ENCODE assay signal across 8 cellular contexts in genomic region chr10:31928531-31929259, GRCh38. TPM values are rescaled to one million over a fixed set of nuclear protein-coding genes. Genes with fewer than 3 reads are reported as not detected.
DNase-seq lines count a peak whose midpoint lies in the region; ATAC-seq and TF ChIP-seq lines count a peak whose summit lies in the region.

ARHGAP12 (minus strand) TSS chr10:31928831; CDS start chr10:31908855, 19,976 bp downstream.

- H3K36me3 Mint-ChIP-seq in endothelial cell (ENCODE audit: low read depth, unreplicated experiment) = no peaks in the 10 kb centered on the region
- H3K36me3 Mint-ChIP-seq in mesothelial cell of epicardium = no peaks in the 10 kb centered on the region

- peaks cover 10% of the 10 kb centered on the region for H3K27me3 Mint-ChIP-seq in endothelial cell (ENCODE audit: unreplicated experiment)
- no peaks in the 10 kb centered on the region for H3K27me3 Mint-ChIP-seq in mesothelial cell of epicardium (ENCODE audit: low read depth)

- TF ChIP-seq POLR2A in GM19193 (IDR thresholded peaks at IDR 0.05; ENCODE audit: extremely low read depth, insufficient read depth, insufficient read length) = peak; percentile 81

- H3K27ac Mint-ChIP-seq in endothelial cell (ENCODE audit: unreplicated experiment) (peak within 1 kb of the TSS; percentile 94), mesothelial cell of epicardium (peak within 1 kb of the TSS; percentile 97)

- no peak for TF ChIP-seq CTCF in endothelial cell (IDR thresholded peaks at IDR 0.05; ENCODE audit: unreplicated experiment)
- no peak for TF ChIP-seq CTCF in mesothelial cell of epicardium (IDR thresholded peaks at IDR 0.05; ENCODE audit: unreplicated experiment)

- H3K4me1 Mint-ChIP-seq in endothelial cell (ENCODE audit: unreplicated experiment) (peaks cover 22% of the 10 kb centered on the region), mesothelial cell of epicardium (peaks cover 36% of the 10 kb centered on the region)

- no peaks in the 10 kb centered on the region for H3K9me3 Mint-ChIP-seq in endothelial cell (ENCODE audit: unreplicated experiment)
- no peaks in the 10 kb centered on the region for H3K9me3 Mint-ChIP-seq in mesothelial cell of epicardium

- peak; percentile 41 to 94 (median 86) for DNase-seq in C1 segment of cervical spinal cord (lab: John Stamatoyannopoulos, UW)
- DNase-seq in NK-92 treated with Interleukin-12 subunit alpha and Interleukin-12 subunit beta, amount 100 ng/mL, for 24 hours (lab: John Stamatoyannopoulos, UW) = peak; percentile 13
- peak; percentile 92 for DNase-seq in activated CD8-positive, alpha-beta memory T cell treated with anti-CD3 and anti-CD28 coated beads, Interleukin-2, amount 50 U/mL, for 48 hours
- peak; percentile 95 for DNase-seq in endothelial cell (ENCODE audit: low spot score)
- peak; percentile 80 to 94 for DNase-seq in mesothelial cell of epicardium (ENCODE audit: low spot score in 2 of 2, unreplicated experiment in 2 of 2)
- DNase-seq in stimulated activated CD8-positive, alpha-beta memory T cell treated with anti-CD3 and anti-CD28 coated beads, Interleukin-15, amount 100 ng/mL, for 24 hours (ENCODE audit: low read depth) = peak; percentile 79

- H3K4me3 Mint-ChIP-seq in endothelial cell (ENCODE audit: unreplicated experiment) (peak within 1 kb of the TSS; percentile 96), mesothelial cell of epicardium (peak within 1 kb of the TSS; percentile 90)

- ATAC-seq in HG03378 (IDR thresholded peaks at IDR 0.05; ENCODE audit: unreplicated experiment) = peak; percentile 51

RNA-seq across cellular contexts. Expression of gene ARHGAP12, which starts in this region (rescaled TPM):
- total RNA-seq in endothelial cell (ENCODE audit: unreplicated experiment) (39.0 TPM), mesothelial cell of epicardium (35.1 to 37.0 TPM (median 35.3 TPM) in 3 replicates)

Comparison
In these comparisons a context has a peak if more than half of its experiments do, and no peak if none do; other contexts are left out.
1. Peak in every context shown above with its lines: DNase-seq and ATAC-seq.
2. DNase-seq: peak in every context shown above with its lines; median percentile 95 in endothelial cell; 92 in activated CD8-positive, alpha-beta memory T cell treated with anti-CD3 and anti-CD28 coated beads, Interleukin-2, amount 50 U/mL, for 48 hours; 87 in mesothelial cell of epicardium; 86 in C1 segment of cervical spinal cord; 79 in stimulated activated CD8-positive, alpha-beta memory T cell treated with anti-CD3 and anti-CD28 coated beads, Interleukin-15, amount 100 ng/mL, for 24 hours; 13 in NK-92 treated with Interleukin-12 subunit alpha and Interleukin-12 subunit beta, amount 100 ng/mL, for 24 hours.